ENCODE assay signal across 23 cellular contexts in genomic region chr6:55438217-55438616, GRCh38.
"Had no signal": no experiment of that assay in that cellular context is flagged by ENCODE, and none has a peak within 500 bp of the region (broad histone marks: within the 10 kb centered on the region; RNA-seq: fewer than 3 reads in every experiment).

No MANE protein-coding gene starts in this region.

- H3K4me3 ChIP-seq: body of pancreas, breast epithelium, K562 had no signal

- H3K4me1 ChIP-seq: breast epithelium had no signal

- ATAC-seq: activated CD4-positive, alpha-beta T cell treated with anti-CD3 and anti-CD28 coated beads for 36 hours; activated CD8-positive, alpha-beta T cell treated with anti-CD3 and anti-CD28 coated beads, Interleukin-2, amount 10 ng/mL, durations not matched to agents 7 days and 5 days; body of pancreas; K562; PC-3 had no signal

- FAIRE-seq: astrocyte, K562, TTC549 had no signal

- DNase-seq: activated CD4-positive, alpha-beta T cell treated with anti-CD3 and anti-CD28 coated beads for 36 hours; activated CD4-positive, alpha-beta T cell treated with anti-CD3 and anti-CD28 coated beads, Interleukin-2, amount 10 ng/mL, durations not matched to agents 7 days and 5 days; activated CD4-positive, alpha-beta T cell treated with anti-CD3 and anti-CD28 coated beads, Interleukin-2, amount 50 U/mL, for 48 hours; activated CD8-positive, alpha-beta T cell treated with anti-CD3 and anti-CD28 coated beads, Interleukin-2, amount 10 ng/mL, durations not matched to agents 7 days and 5 days; activated gamma-delta T cell; activated naive CD4-positive, alpha-beta T cell treated with Interleukin-2 at 50 U/mL for 16 hours; activated naive CD8-positive, alpha-beta T cell treated with anti-CD3 and anti-CD28 coated beads, Interleukin-2, amount 10 ng/mL, durations not matched to agents 7 days and 5 days; activated T-cell treated with anti-CD3 and anti-CD28 coated beads, Interleukin-2, amount 50 U/mL, for 24 hours; body of pancreas; NCI-H1105 treated with DMSO at 0.1 percent for 48 hours; NCI-H1436; NCI-H1694; NCI-H1930; NCI-H2081 treated with DMSO at 0.1 percent for 48 hours; NCI-H226; NCI-H524 treated with DMSO at 0.1 percent for 48 hours; PC-3; Right ventricle myocardium superior; SK-N-SH had no signal

- H3K9me3 ChIP-seq: body of pancreas, breast epithelium, SK-N-SH had no signal

- H3K36me3 ChIP-seq: breast epithelium had no signal

- H3K9me2 ChIP-seq: SK-N-SH had no signal

- H3K4me2 ChIP-seq: SK-N-SH had no signal

- H3K27me3 ChIP-seq: body of pancreas, breast epithelium had no signal

- H3K27ac ChIP-seq: body of pancreas, breast epithelium had no signal
